17 cellular contexts compared by ENCODE assay signal in genomic region chr17:68542698-68543463, GRCh38. TPM values are rescaled to one million over a fixed set of nuclear protein-coding genes. Genes with fewer than 3 reads are reported as not detected.
DNase-seq lines count a peak whose midpoint lies in the region; ATAC-seq and TF ChIP-seq lines count a peak whose summit lies in the region.
"Had no signal": no experiment of that assay in that cellular context is flagged by ENCODE, and none has a peak within 500 bp of the region (broad histone marks: within the 10 kb centered on the region; RNA-seq: fewer than 3 reads in every experiment).

No MANE protein-coding gene starts in this region.

- peak overlapping the region; percentile 3 for H3K27ac Mint-ChIP-seq in T-helper 17 cell
- no peak overlapping the region for H3K27ac Mint-ChIP-seq in activated T-helper 1 cell treated with anti-CD3 and anti-CD28 coated beads, Interleukin-12 subunit alpha, Interleukin-12 subunit beta, Interleukin-2, Interleukin-4 antibody, amounts not matched to agents 30 ng/mL and 10 ng/mL and 1 ng/mL, durations not matched to agents 14 hours and 24 hours and 36 hours

- 76 to 85% methylated on average over 13 of the region's 13 CpGs for WGBS in thyroid gland, 2 donors

- intact Hi-C loops in thyroid gland (cut with DNase I): loop anchor here (5.0 to 10.0 kb wide), 2 partner anchors 52 to 209 kb away; no protein-coding TSS in a partner anchor
- intact Hi-C loops in activated T-helper 1 cell treated with anti-CD3 and anti-CD28 coated beads, Interleukin-12 subunit alpha, Interleukin-12 subunit beta, Interleukin-2, Interleukin-4 antibody, amounts not matched to agents 30 ng/mL and 10 ng/mL and 1 ng/mL, durations not matched to agents 14 hours and 24 hours and 36 hours (cut with micrococcal nuclease): no loop called here
- intact Hi-C loops in posterior vena cava (cut with DNase I): no loop called here

- TF ChIP-seq POLR2A in thyroid gland (IDR thresholded peaks at IDR 0.05): no peak

- peaks cover 2% of the 10 kb centered on the region for H3K4me1 Mint-ChIP-seq in T-helper 17 cell
- H3K4me1 Mint-ChIP-seq in activated T-helper 1 cell treated with anti-CD3 and anti-CD28 coated beads, Interleukin-12 subunit alpha, Interleukin-12 subunit beta, Interleukin-2, Interleukin-4 antibody, amounts not matched to agents 30 ng/mL and 10 ng/mL and 1 ng/mL, durations not matched to agents 14 hours and 24 hours and 36 hours (ENCODE audit: low read depth): no peaks in the 10 kb centered on the region
- H3K4me1 Mint-ChIP-seq: H9 had no signal

- TF ChIP-seq CTCF in thyroid gland (IDR thresholded peaks at IDR 0.05): no peak

- no peaks in the 10 kb centered on the region for H3K27me3 ChIP-seq in thyroid gland

- H3K36me3 Mint-ChIP-seq in T-helper 17 cell (ENCODE audit: low read depth): no peaks in the 10 kb centered on the region
- peaks cover 5% of the 10 kb centered on the region for H3K36me3 Mint-ChIP-seq in activated T-helper 1 cell treated with anti-CD3 and anti-CD28 coated beads, Interleukin-12 subunit alpha, Interleukin-12 subunit beta, Interleukin-2, Interleukin-4 antibody, amounts not matched to agents 30 ng/mL and 10 ng/mL and 1 ng/mL, durations not matched to agents 14 hours and 24 hours and 36 hours (ENCODE audit: low read depth)

- no peak for ATAC-seq in T-helper 17 cell

- H3K9me3 Mint-ChIP-seq in activated T-helper 1 cell treated with anti-CD3 and anti-CD28 coated beads, Interleukin-12 subunit alpha, Interleukin-12 subunit beta, Interleukin-2, Interleukin-4 antibody, amounts not matched to agents 30 ng/mL and 10 ng/mL and 1 ng/mL, durations not matched to agents 14 hours and 24 hours and 36 hours: no peaks in the 10 kb centered on the region
- H3K9me3 Mint-ChIP-seq: IgD-negative memory B cell had no signal

- DNase-seq in EH (ENCODE audit: low read depth): peak; percentile 9
- no peak for DNase-seq in T-helper 17 cell
- peak; percentile 29 for DNase-seq in kidney tubule cell (ENCODE audit: low spot score)
- DNase-seq in thyroid gland: peak; percentile 52 to 67
- no peak for DNase-seq in activated T-helper 1 cell treated with anti-CD3 and anti-CD28 coated beads, Interleukin-12 subunit alpha, Interleukin-12 subunit beta, Interleukin-2, Interleukin-4 antibody, amounts not matched to agents 30 ng/mL and 10 ng/mL and 1 ng/mL, durations not matched to agents 14 hours and 24 hours and 36 hours (ENCODE audit: low spot score)
- no peak for DNase-seq in posterior vena cava (ENCODE audit: low spot score)
- no peak for DNase-seq in stimulated activated CD4-positive, alpha-beta T cell treated with anti-CD3 and anti-CD28 coated beads, Interleukin-4, amount 100 ng/mL, for 1 hour
- DNase-seq: COR-L47, DMS53, H9, Kasumi-1, NCI-H187 treated with DMSO at 0.1 percent for 48 hours, NCI-H2171, NCI-H446 treated with DMSO at 0.1 percent for 48 hours, SK-N-SH had no signal

- H3K4me1 ChIP-seq in thyroid gland: peaks cover 9 to 19% of the 10 kb centered on the region in 2 donors

- no peak overlapping the region for H3K4me3 Mint-ChIP-seq in T-helper 17 cell
- no peak overlapping the region for H3K4me3 Mint-ChIP-seq in activated T-helper 1 cell treated with anti-CD3 and anti-CD28 coated beads, Interleukin-12 subunit alpha, Interleukin-12 subunit beta, Interleukin-2, Interleukin-4 antibody, amounts not matched to agents 30 ng/mL and 10 ng/mL and 1 ng/mL, durations not matched to agents 14 hours and 24 hours and 36 hours
- H3K4me3 Mint-ChIP-seq: H9, IgD-negative memory B cell had no signal

- H3K4me3 ChIP-seq in thyroid gland (replicated peaks in 1 of 3): no peak overlapping the region

- H3K36me3 ChIP-seq in thyroid gland: peaks cover 0 to under 1% of the 10 kb centered on the region in 2 donors

- no peaks in the 10 kb centered on the region for H3K27me3 Mint-ChIP-seq in T-helper 17 cell
- H3K27me3 Mint-ChIP-seq in activated T-helper 1 cell treated with anti-CD3 and anti-CD28 coated beads, Interleukin-12 subunit alpha, Interleukin-12 subunit beta, Interleukin-2, Interleukin-4 antibody, amounts not matched to agents 30 ng/mL and 10 ng/mL and 1 ng/mL, durations not matched to agents 14 hours and 24 hours and 36 hours (ENCODE audit: insufficient read depth): no peaks in the 10 kb centered on the region
- H3K27me3 Mint-ChIP-seq: IgD-negative memory B cell had no signal

- H3K9me3 ChIP-seq in T-helper 17 cell (ENCODE audit: control insufficient read depth, low read length, poor library complexity, severe bottlenecking) (no peaks in the 10 kb centered on the region), thyroid gland (no peaks in the 10 kb centered on the region)
- H3K9me3 ChIP-seq: SK-N-SH had no signal

- H3K27ac ChIP-seq in thyroid gland: peak overlapping the region; percentile 43 to 57 (median 45)

RNA-seq across cellular contexts. Expression of gene PRKAR1A, which starts 30.7 kb away (rescaled TPM):
- total RNA-seq in T-helper 17 cell: 100 to 1,000 TPM; 133 to 146 TPM
- total RNA-seq in thyroid gland: 100 to 1,000 TPM; 367 to 431 (median 417) TPM
- total RNA-seq in activated T-helper 1 cell treated with anti-CD3 and anti-CD28 coated beads, Interleukin-12 subunit alpha, Interleukin-12 subunit beta, Interleukin-2, Interleukin-4 antibody, amounts not matched to agents 30 ng/mL and 10 ng/mL and 1 ng/mL, durations not matched to agents 14 hours and 24 hours and 36 hours: 209 and 214 TPM in 2 replicates
- total RNA-seq in posterior vena cava: 100 to 1,000 TPM; 236 to 271 TPM

RNA-seq across cellular contexts. Expression of gene FAM20A, which starts 58.3 kb away (rescaled TPM):
- total RNA-seq in T-helper 17 cell (under 1 TPM in 1 of 2 donors, not detected in 1; 0.42 TPM), thyroid gland (10 to 100 TPM in 2 of 4 donors, 1 to 10 TPM in 2; 7.6 to 20.8 (median 14.1) TPM), posterior vena cava (10 to 100 TPM; 17.6 to 29.9 TPM)
- total RNA-seq in activated T-helper 1 cell treated with anti-CD3 and anti-CD28 coated beads, Interleukin-12 subunit alpha, Interleukin-12 subunit beta, Interleukin-2, Interleukin-4 antibody, amounts not matched to agents 30 ng/mL and 10 ng/mL and 1 ng/mL, durations not matched to agents 14 hours and 24 hours and 36 hours: not detected in 2 replicates
- total RNA-seq: HT-29 had no signal

Comparison
In these comparisons a context has a peak if more than half of its experiments do, and no peak if none do; other contexts are left out.
1. DNase-seq: peak in EH (single experiment), kidney tubule cell (single experiment) and thyroid gland (2 of 2); none in T-helper 17 cell (0 of 3), activated T-helper 1 cell treated with anti-CD3 and anti-CD28 coated beads, Interleukin-12 subunit alpha, Interleukin-12 subunit beta, Interleukin-2, Interleukin-4 antibody, amounts not matched to agents 30 ng/mL and 10 ng/mL and 1 ng/mL, durations not matched to agents 14 hours and 24 hours and 36 hours (single experiment), posterior vena cava (single experiment) and stimulated activated CD4-positive, alpha-beta T cell treated with anti-CD3 and anti-CD28 coated beads, Interleukin-4, amount 100 ng/mL, for 1 hour (single experiment).